Comparison of ENCODE assay signal across 1 cellular context in the genomic region with DNA sequence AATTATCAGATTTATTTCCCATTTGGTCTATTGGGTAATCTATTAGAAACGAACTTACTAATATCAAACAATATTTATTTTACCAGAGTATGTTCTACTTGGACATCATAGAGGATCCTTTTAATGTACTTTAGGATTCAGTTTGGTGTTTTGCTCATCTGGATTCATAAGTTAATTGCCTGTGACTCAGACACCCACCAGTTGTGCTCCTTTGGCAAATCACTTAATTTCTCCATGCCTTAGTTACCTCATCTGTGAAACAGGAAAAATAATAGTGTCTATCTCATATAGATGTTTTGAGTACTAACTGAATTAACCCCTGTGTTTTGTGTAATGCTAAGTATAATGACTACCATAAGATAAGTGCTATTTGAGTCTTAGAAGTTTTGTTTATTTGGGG.
TF ChIP-seq lines count a peak whose summit lies in the region.

No MANE protein-coding gene starts in this region.

TF ChIP-seq in HCT116, 20 proteins besides CTCF, POLR2A, EP300 and RAD21 (continued from another document):
- TF ChIP-seq POLR2AphosphoS5 (IDR thresholded peaks at IDR 0.05; ENCODE audit: low read depth, low read length): no peak
- TF ChIP-seq SIN3A (IDR thresholded peaks at IDR 0.05; ENCODE audit: low read depth): no peak
- no peak for TF ChIP-seq CBX3 (IDR thresholded peaks at IDR 0.05; ENCODE audit: low read depth)
- no peak for TF ChIP-seq CEBPB (IDR thresholded peaks at IDR 0.05; ENCODE audit: low read depth)
- TF ChIP-seq EZH2phosphoT487 (IDR thresholded peaks at IDR 0.05; ENCODE audit: borderline replicate concordance): no peak
